18 cellular contexts compared by ENCODE assay signal in the genomic region with DNA sequence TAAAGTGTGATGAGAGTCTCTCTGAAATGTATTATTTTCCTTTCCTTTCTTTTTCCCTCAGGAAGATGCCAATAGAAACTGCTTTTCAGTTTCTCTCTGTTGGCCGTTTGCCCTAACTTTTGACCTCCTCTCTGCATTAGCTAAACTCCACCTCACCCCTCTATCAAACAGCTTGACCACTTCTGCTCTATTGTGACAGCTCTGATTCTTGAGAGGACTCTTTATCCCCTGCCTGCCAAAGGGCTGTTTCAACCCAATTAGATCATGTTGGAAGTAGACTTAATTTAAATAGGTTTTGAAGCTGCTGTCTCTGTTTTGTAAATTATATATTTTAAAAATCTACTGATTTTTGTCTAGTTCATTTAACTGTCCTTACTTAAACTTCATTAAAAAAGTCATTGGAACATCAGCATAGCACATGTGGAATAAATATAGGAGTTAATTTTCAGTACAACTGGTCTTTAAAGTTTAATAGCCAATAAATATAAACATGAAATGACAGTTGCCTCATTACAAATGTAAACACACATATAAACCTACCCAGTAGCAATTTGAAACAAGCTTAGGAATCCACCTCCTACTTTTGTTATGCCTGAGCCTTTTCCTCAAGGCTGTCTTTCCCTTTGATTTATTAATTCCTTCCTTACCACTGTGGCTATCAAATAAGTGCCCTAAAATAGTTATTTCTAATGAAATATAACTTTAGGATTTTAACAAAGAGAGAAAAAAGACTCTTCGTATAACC.
"Had no signal": no experiment of that assay in that cellular context is flagged by ENCODE, and none has a peak within 500 bp of the region (broad histone marks: within the 10 kb centered on the region; RNA-seq: fewer than 3 reads in every experiment).

No MANE protein-coding gene starts in this region.

- H3K36me3 ChIP-seq: upper lobe of left lung had no signal

- H3K27ac Mint-ChIP-seq: activated CD4-positive, alpha-beta memory T cell treated with anti-CD3 and anti-CD28 coated beads for 36 hours; activated naive CD8-positive, alpha-beta T cell treated with anti-CD3 and anti-CD28 coated beads, Interleukin-2, amount 10 ng/mL, durations not matched to agents 7 days and 5 days; T-helper 1 cell treated with Interleukin-12 subunit alpha and Interleukin-12 subunit beta and Interleukin-4 antibody, amounts not matched to agents 30 μg/mL and 1 μg/mL, for 36 hours had no signal

- H3K36me3 Mint-ChIP-seq: activated CD4-positive, alpha-beta memory T cell treated with anti-CD3 and anti-CD28 coated beads for 36 hours; activated naive CD8-positive, alpha-beta T cell treated with anti-CD3 and anti-CD28 coated beads, Interleukin-2, amount 10 ng/mL, durations not matched to agents 7 days and 5 days had no signal

- H3K27me3 ChIP-seq: foreskin keratinocyte, testis, upper lobe of left lung had no signal

- H3K4me1 Mint-ChIP-seq: activated naive CD8-positive, alpha-beta T cell treated with anti-CD3 and anti-CD28 coated beads, Interleukin-2, amount 10 ng/mL, durations not matched to agents 7 days and 5 days had no signal

- H3K9me3 Mint-ChIP-seq: activated CD4-positive, alpha-beta memory T cell treated with anti-CD3 and anti-CD28 coated beads for 36 hours; activated naive CD8-positive, alpha-beta T cell treated with anti-CD3 and anti-CD28 coated beads, Interleukin-2, amount 10 ng/mL, durations not matched to agents 7 days and 5 days; T-helper 1 cell treated with Interleukin-12 subunit alpha and Interleukin-12 subunit beta and Interleukin-4 antibody, amounts not matched to agents 30 μg/mL and 1 μg/mL, for 36 hours had no signal

- H3K27me3 Mint-ChIP-seq: activated CD4-positive, alpha-beta memory T cell treated with anti-CD3 and anti-CD28 coated beads for 36 hours had no signal

- H3K9me3 ChIP-seq: mucosa of descending colon, testis, upper lobe of left lung had no signal

- H3K27ac ChIP-seq: foreskin keratinocyte, testis, upper lobe of left lung had no signal

- ATAC-seq: foreskin keratinocyte, sciatic nerve had no signal

- H3K4me3 Mint-ChIP-seq: activated CD4-positive, alpha-beta memory T cell treated with anti-CD3 and anti-CD28 coated beads for 36 hours; activated naive CD8-positive, alpha-beta T cell treated with anti-CD3 and anti-CD28 coated beads, Interleukin-2, amount 10 ng/mL, durations not matched to agents 7 days and 5 days; T-helper 1 cell treated with Interleukin-12 subunit alpha and Interleukin-12 subunit beta and Interleukin-4 antibody, amounts not matched to agents 30 μg/mL and 1 μg/mL, for 36 hours had no signal

- H3K4me1 ChIP-seq: foreskin keratinocyte, testis, upper lobe of left lung had no signal

- DNase-seq: activated CD4-positive, alpha-beta memory T cell treated with anti-CD3 and anti-CD28 coated beads for 36 hours; activated CD4-positive, alpha-beta T cell treated with anti-CD3 and anti-CD28 coated beads for 48 hours; activated naive CD4-positive, alpha-beta T cell treated with Interleukin-2 at 50 U/mL for 16 hours; activated naive CD8-positive, alpha-beta T cell treated with anti-CD3 and anti-CD28 coated beads, Interleukin-2, amount 10 ng/mL, durations not matched to agents 7 days and 5 days; activated T-cell treated with anti-CD3 and anti-CD28 coated beads, Interleukin-2, amount 50 U/mL, for 48 hours; amniotic stem cell; erythroblast; foreskin keratinocyte; hypothalamus; mesenchymal stem cell; stimulated activated CD4-positive, alpha-beta T cell treated with anti-CD3 and anti-CD28 coated beads, Interleukin-4, amount 100 ng/mL, for 1 hour; stimulated activated naive CD4-positive, alpha-beta T cell; T1000; testis; upper lobe of left lung had no signal

- H3K4me3 ChIP-seq: mucosa of descending colon, testis, upper lobe of left lung had no signal
